2 cellular contexts compared by ENCODE assay signal in the genomic region with DNA sequence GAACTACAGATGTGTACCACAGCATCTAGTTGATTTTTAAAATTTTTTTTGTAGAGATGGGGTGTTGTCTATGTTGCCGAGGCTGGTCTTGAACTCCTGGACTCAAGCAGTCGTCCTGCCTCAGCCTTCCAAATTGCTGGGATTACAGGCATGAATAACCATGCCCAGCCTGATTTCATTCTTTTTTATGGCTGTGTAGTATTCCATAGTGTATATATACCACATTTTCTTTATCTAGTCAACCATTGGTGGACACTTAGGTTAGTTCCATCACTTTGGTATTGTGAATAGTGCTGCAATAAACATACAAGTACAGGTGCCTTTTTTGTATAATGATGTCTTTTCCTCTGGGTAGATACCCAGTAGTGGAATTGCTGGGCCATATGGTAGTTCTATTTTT.
A peak's percentile ranks its signal among the peaks of the same experiment; 100 is the strongest.
TF ChIP-seq lines count a peak whose summit lies in the region.

No MANE protein-coding gene starts in this region.

TF ChIP-seq in HEK293, 187 proteins besides CTCF, POLR2A, EP300 and RAD21 (continued from another document):
- TF ChIP-seq ZNF146 (tag by site-specific recombination; IDR thresholded peaks at IDR 0.05) (peak; percentile 70; the same call in 1 of the 2 replicates), ZNF175 (tag by site-specific recombination; IDR thresholded peaks at IDR 0.05) (no peak), ZNF423 (tag by site-specific recombination; IDR thresholded peaks at IDR 0.05) (no peak)

TF ChIP-seq in K562, 482 proteins besides CTCF, POLR2A, EP300 and RAD21:
- TF ChIP-seq PBX2 (CRISPR knock-in tag; IDR thresholded peaks at IDR 0.05; ENCODE audit: low read depth) (no peak), PBX2 (tag; conservative IDR thresholded peaks at IDR 0.05; ENCODE audit: low read depth) (no peak), ZNF717 (CRISPR knock-in tag; IDR thresholded peaks at IDR 0.05) (no peak), ZNF740 (CRISPR knock-in tag; IDR thresholded peaks at IDR 0.05) (no peak), ZNF740 (tag; IDR thresholded peaks at IDR 0.05) (no peak), PHB (CRISPR knock-in tag; IDR thresholded peaks at IDR 0.05) (no peak), SREBF2 (CRISPR knock-in tag; IDR thresholded peaks at IDR 0.05) (no peak), ELF1 (tag; IDR thresholded peaks at IDR 0.05) (no peak), ZNF146 (CRISPR knock-in tag; IDR thresholded peaks at IDR 0.05; ENCODE audit: unreplicated experiment) (peak; percentile 94), ZNF12 (CRISPR knock-in tag; IDR thresholded peaks at IDR 0.05) (no peak), SPI1 (IDR thresholded peaks at IDR 0.05; ENCODE audit: borderline replicate concordance, low read depth, low read length) (no peak), BMI1 (IDR thresholded peaks at IDR 0.05; ENCODE audit: low read length) (no peak), IRF2 (CRISPR knock-in tag; IDR thresholded peaks at IDR 0.05) (no peak), ZC3H11A (IDR thresholded peaks at IDR 0.05; ENCODE audit: low read depth, low read length) (no peak), RBM15 (IDR thresholded peaks at IDR 0.05; ENCODE audit: insufficient read depth, low read length) (no peak), ADNP (tag; IDR thresholded peaks at IDR 0.05) (peak; percentile 48; the same call in 1 of the 2 replicates), CHD7 (IDR thresholded peaks at IDR 0.05; ENCODE audit: low read depth, low read length) (no peak), ATF6 (CRISPR knock-in tag; IDR thresholded peaks at IDR 0.05) (no peak), RBM25 (IDR thresholded peaks at IDR 0.05; ENCODE audit: low read depth, low read length, severe bottlenecking) (peak; percentile 28), HINFP (tag; conservative IDR thresholded peaks at IDR 0.05; ENCODE audit: low read depth) (no peak), KDM1A (IDR thresholded peaks at IDR 0.05) (peak in 1 of 2 experiments; percentile 11; a peak in 1 of 4 replicates), ZKSCAN1 (IDR thresholded peaks at IDR 0.05; ENCODE audit: low read depth, low read length) (no peak)
